ENCODE assay signal across 8 cellular contexts in genomic region chr2:53767405-53768232, GRCh38. TPM values are rescaled to one million over a fixed set of nuclear protein-coding genes. Genes with fewer than 3 reads are reported as not detected.
DNase-seq lines count a peak whose midpoint lies in the region; ATAC-seq and TF ChIP-seq lines count a peak whose summit lies in the region.

Gene CHAC2, plus strand, starts transcription at chr2:53767804. Its CDS starts 83 bp downstream, at chr2:53767887.

- H3K36me3 ChIP-seq in kidney epithelial cell (ENCODE audit: control insufficient read depth, insufficient read depth, low read length), result no peaks in the 10 kb centered on the region

- peak within 1 kb of the TSS; percentile 73 for H3K4me3 ChIP-seq in kidney epithelial cell (ENCODE audit: low read depth, low read length)

- no peaks in the 10 kb centered on the region for H3K27me3 ChIP-seq in kidney epithelial cell (ENCODE audit: control insufficient read depth, insufficient read depth, low read length)

- ATAC-seq in GM19043 (IDR thresholded peaks at IDR 0.05; ENCODE audit: low read depth, unreplicated experiment) (peak; percentile 91), HG03354 (IDR thresholded peaks at IDR 0.05; ENCODE audit: poor library complexity, severe bottlenecking, unreplicated experiment) (peak; percentile 94)

- DNase-seq in Ammon's horn (ENCODE audit: low spot score), result peak; percentile 88
- peak; percentile 77 to 86 for DNase-seq in NCI-H446 (lab: John Stamatoyannopoulos, UW)
- peak; percentile 85 for DNase-seq in activated CD4-positive, CD25-positive, alpha-beta regulatory T cell treated with anti-CD3 and anti-CD28 coated beads, Interleukin-2, amount 50 U/mL, for 72 hours
- DNase-seq in cerebellum (ENCODE audit: low spot score), result peak; percentile 86
- peak; percentile 45 for DNase-seq in kidney epithelial cell (ENCODE audit: low read depth)
- DNase-seq in stimulated activated CD4-positive, alpha-beta T cell treated with anti-CD3 and anti-CD28 coated beads, Interleukin-15, amount 100 ng/mL, for 48 hours (ENCODE audit: low read depth in 2 of 2), result peak; percentile 76 to 81

- no peak for TF ChIP-seq CTCF in kidney epithelial cell (IDR thresholded peaks at IDR 0.05; ENCODE audit: insufficient read depth, low read length, poor library complexity, severe bottlenecking)

RNA-seq across cellular contexts. Expression of gene CHAC2, which starts in this region (rescaled TPM):
- 2.4 TPM for total RNA-seq in cerebellum
- total RNA-seq in kidney epithelial cell, result 6.4 and 7.2 TPM in 2 replicates

Comparison
In these comparisons a context has a peak if more than half of its experiments do, and no peak if none do; other contexts are left out.
1. Peak in every context shown above with its lines: DNase-seq, ATAC-seq and H3K4me3 ChIP-seq.